18 cellular contexts compared by ENCODE assay signal in the genomic region with DNA sequence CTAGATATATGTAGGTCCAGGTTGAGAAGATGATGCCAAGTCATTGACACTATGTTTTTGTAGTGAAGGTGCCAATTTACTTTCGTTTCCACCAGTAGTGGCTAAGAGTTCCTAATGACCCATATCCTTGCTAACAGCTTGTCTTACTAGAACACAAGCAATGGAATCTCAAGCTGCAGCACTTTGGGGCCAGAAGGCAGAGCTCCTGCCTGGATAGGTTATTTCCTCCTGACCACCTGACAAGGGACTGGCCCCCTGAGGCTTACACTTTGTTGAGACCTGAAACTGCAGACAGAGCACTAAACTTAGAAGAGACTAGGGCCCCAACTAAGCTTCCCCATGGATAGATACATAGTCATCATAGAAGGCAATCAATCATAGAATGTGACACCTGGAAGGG. TPM values are rescaled to one million over a fixed set of nuclear protein-coding genes. Genes with fewer than 3 reads are reported as not detected.
DNase-seq lines count a peak whose midpoint lies in the region; ATAC-seq and FAIRE-seq lines count a peak whose summit lies in the region.
"Had no signal": no experiment of that assay in that cellular context is flagged by ENCODE, and none has a peak within 500 bp of the region (broad histone marks: within the 10 kb centered on the region; RNA-seq: fewer than 3 reads in every experiment).

No MANE protein-coding gene starts in this region.

- no peak overlapping the region for H3K4me3 Mint-ChIP-seq in activated naive CD8-positive, alpha-beta T cell treated with anti-CD3 and anti-CD28 coated beads for 36 hours
- H3K4me3 Mint-ChIP-seq in activated naive CD8-positive, alpha-beta T cell treated with anti-CD3 and anti-CD28 coated beads, Interleukin-2, amount 50 U/mL, for 24 hours: no peak overlapping the region
- H3K4me3 Mint-ChIP-seq: CD14-positive monocyte, IgD-negative memory B cell had no signal

- no peak overlapping the region for H4K8ac ChIP-seq in mesendoderm (ENCODE audit: low read depth, low read length)

- no peak overlapping the region for H3K4ac ChIP-seq in mesendoderm (ENCODE audit: low read depth, low read length)

- DNase-seq in activated naive CD8-positive, alpha-beta T cell treated with anti-CD3 and anti-CD28 coated beads for 36 hours: no peak
- no peak for DNase-seq in activated naive CD8-positive, alpha-beta T cell treated with anti-CD3 and anti-CD28 coated beads, Interleukin-2, amount 50 U/mL, for 24 hours
- DNase-seq in RPMI8226 (peak; percentile 29), mesendoderm (peak; percentile 64), Right ventricle myocardium inferior (ENCODE audit: missing footprints) (no peak), RCC 7860 (ENCODE audit: low spot score) (no peak)
- DNase-seq: DMS79, EL, GDM1, GM23248, H7 had no signal

- H3K18ac ChIP-seq in mesendoderm (ENCODE audit: low read length): no peak overlapping the region

- no peak overlapping the region for H3K27ac ChIP-seq in mesendoderm (ENCODE audit: low read depth, low read length)
- H3K27ac ChIP-seq: 22Rv1, GM23248 had no signal

- H3K79me2 ChIP-seq in mesendoderm (ENCODE audit: control insufficient read depth, insufficient read depth, low read length): no peaks in the 10 kb centered on the region

- H3K9me3 Mint-ChIP-seq in activated naive CD8-positive, alpha-beta T cell treated with anti-CD3 and anti-CD28 coated beads for 36 hours: no peaks in the 10 kb centered on the region
- no peaks in the 10 kb centered on the region for H3K9me3 Mint-ChIP-seq in activated naive CD8-positive, alpha-beta T cell treated with anti-CD3 and anti-CD28 coated beads, Interleukin-2, amount 50 U/mL, for 24 hours

- H3K56ac ChIP-seq in mesendoderm (ENCODE audit: low read length): no peak overlapping the region

- no CpG with 5 or more reads among the region's 1 CpG for whole genome bisulfite sequencing in mesendoderm (ENCODE audit: extremely low coverage, insufficient coverage, low lambda C conversion rate)

- no peak overlapping the region for H3K9ac ChIP-seq in mesendoderm (ENCODE audit: low read length)
- H3K9ac ChIP-seq: GM23248 had no signal

- peaks cover 9% of the 10 kb centered on the region for H3K4me1 Mint-ChIP-seq in activated naive CD8-positive, alpha-beta T cell treated with anti-CD3 and anti-CD28 coated beads for 36 hours
- H3K4me1 Mint-ChIP-seq in activated naive CD8-positive, alpha-beta T cell treated with anti-CD3 and anti-CD28 coated beads, Interleukin-2, amount 50 U/mL, for 24 hours: peaks cover 20% of the 10 kb centered on the region

- no peak overlapping the region for H3K23ac ChIP-seq in mesendoderm (ENCODE audit: low read length)

- no peaks in the 10 kb centered on the region for H3K36me3 Mint-ChIP-seq in activated naive CD8-positive, alpha-beta T cell treated with anti-CD3 and anti-CD28 coated beads for 36 hours
- H3K36me3 Mint-ChIP-seq in activated naive CD8-positive, alpha-beta T cell treated with anti-CD3 and anti-CD28 coated beads, Interleukin-2, amount 50 U/mL, for 24 hours (ENCODE audit: low read depth): no peaks in the 10 kb centered on the region
- H3K36me3 Mint-ChIP-seq: IgD-negative memory B cell had no signal

- H3K4me3 ChIP-seq in mesendoderm (ENCODE audit: low read length): no peak overlapping the region
- H3K4me3 ChIP-seq: GM23248 had no signal

- H3K79me1 ChIP-seq in mesendoderm (ENCODE audit: low read length): no peaks in the 10 kb centered on the region

- peaks cover 72% of the 10 kb centered on the region for H3K27me3 Mint-ChIP-seq in activated naive CD8-positive, alpha-beta T cell treated with anti-CD3 and anti-CD28 coated beads for 36 hours
- peaks cover 60% of the 10 kb centered on the region for H3K27me3 Mint-ChIP-seq in activated naive CD8-positive, alpha-beta T cell treated with anti-CD3 and anti-CD28 coated beads, Interleukin-2, amount 50 U/mL, for 24 hours

- H2BK5ac ChIP-seq in mesendoderm (ENCODE audit: low read length): no peak overlapping the region

- no peak overlapping the region for H3K4me2 ChIP-seq in mesendoderm (ENCODE audit: low read length)

- H2BK15ac ChIP-seq in mesendoderm (replicated peaks; ENCODE audit: low read depth): no peak overlapping the region

- H3K4me1 ChIP-seq in mesendoderm (ENCODE audit: control insufficient read depth, low read depth, low read length): no peaks in the 10 kb centered on the region

- H2AK5ac ChIP-seq in mesendoderm (ENCODE audit: low read length): no peak overlapping the region

- H3K36me3 ChIP-seq in mesendoderm (ENCODE audit: control insufficient read depth, insufficient read depth, low read length): no peaks in the 10 kb centered on the region

- peaks cover 2% of the 10 kb centered on the region for H3K27me3 ChIP-seq in mesendoderm (ENCODE audit: insufficient read depth, low read length, poor library complexity)

- H4K5ac ChIP-seq in mesendoderm (ENCODE audit: low read length): no peak overlapping the region

- H2BK120ac ChIP-seq in mesendoderm (ENCODE audit: low read depth, low read length): no peak overlapping the region

- H3K27ac Mint-ChIP-seq in activated naive CD8-positive, alpha-beta T cell treated with anti-CD3 and anti-CD28 coated beads for 36 hours: peak overlapping the region; percentile 6
- H3K27ac Mint-ChIP-seq in activated naive CD8-positive, alpha-beta T cell treated with anti-CD3 and anti-CD28 coated beads, Interleukin-2, amount 50 U/mL, for 24 hours: no peak overlapping the region
- H3K27ac Mint-ChIP-seq: IgD-negative memory B cell had no signal

- no peak for FAIRE-seq in RCC 7860 (lab: Jason Lieb, UNC)

- no peak for ATAC-seq in activated naive CD8-positive, alpha-beta T cell treated with anti-CD3 and anti-CD28 coated beads, Interleukin-2, amount 50 U/mL, for 24 hours
- ATAC-seq in HG03108 (IDR thresholded peaks at IDR 0.05; ENCODE audit: unreplicated experiment): no peak
- no peak for ATAC-seq in Right ventricle myocardium inferior

- intact Hi-C loops in Right ventricle myocardium inferior (cut with DNase I): no loop called here

RNA-seq across cellular contexts. Expression of gene ONECUT1, which starts 11.7 kb away (rescaled TPM):
- not detected for total RNA-seq in activated naive CD8-positive, alpha-beta T cell treated with anti-CD3 and anti-CD28 coated beads for 36 hours
- 1.0 TPM for polyA plus RNA-seq in mesendoderm (2013, experiment 1 of 2)
- 0.88 TPM for polyA plus RNA-seq in mesendoderm (2013, experiment 2 of 2)
- not detected for total RNA-seq in Right ventricle myocardium inferior
- total RNA-seq: A673, GM23248, HT1080 had no signal
- polyA plus RNA-seq: BJ, CD14-positive monocyte, GM23248, IgD-negative memory B cell had no signal

Comparison
In these comparisons a context has a peak if more than half of its experiments do, and no peak if none do; other contexts are left out.
1. DNase-seq: peak in RPMI8226 (single experiment) and mesendoderm (single experiment); none in activated naive CD8-positive, alpha-beta T cell treated with anti-CD3 and anti-CD28 coated beads for 36 hours (single experiment), activated naive CD8-positive, alpha-beta T cell treated with anti-CD3 and anti-CD28 coated beads, Interleukin-2, amount 50 U/mL, for 24 hours (single experiment), Right ventricle myocardium inferior (single experiment) and RCC 7860 (single experiment).